Comparison of ENCODE assay signal across 16 cellular contexts in the genomic region with DNA sequence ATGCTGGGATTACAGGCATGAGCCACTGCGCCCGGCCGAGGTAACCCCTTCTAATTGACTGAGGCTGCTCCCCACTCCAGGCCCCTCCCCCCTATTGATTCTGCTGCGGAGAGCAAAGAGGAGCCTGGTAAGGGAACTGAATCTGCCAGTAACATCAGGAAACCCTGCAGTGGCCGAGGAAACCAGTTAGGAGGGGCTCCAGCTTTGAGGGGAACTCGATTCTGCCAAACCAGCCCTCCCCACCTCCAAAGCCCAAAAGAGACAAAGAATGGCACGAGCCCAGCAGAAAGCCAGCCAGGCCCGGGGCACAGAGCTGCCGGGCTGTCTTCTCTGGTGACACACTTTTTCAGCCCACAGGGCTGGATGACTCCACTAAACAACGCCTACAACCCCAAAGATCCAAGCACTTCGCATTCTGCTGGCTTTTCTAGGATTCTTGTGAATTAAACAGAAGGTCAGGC. TPM values are rescaled to one million over a fixed set of nuclear protein-coding genes. Genes with fewer than 3 reads are reported as not detected.
A peak's percentile ranks its signal among the peaks of the same experiment; 100 is the strongest.
DNase-seq lines count a peak whose midpoint lies in the region; ATAC-seq, FAIRE-seq and TF ChIP-seq lines count a peak whose summit lies in the region.
"Had no signal": no experiment of that assay in that cellular context is flagged by ENCODE, and none has a peak within 500 bp of the region (broad histone marks: within the 10 kb centered on the region; RNA-seq: fewer than 3 reads in every experiment).

No MANE protein-coding gene starts in this region.

- no peak for TF ChIP-seq POLR2A in right lobe of liver (IDR thresholded peaks at IDR 0.05)

- DNase-seq in Kasumi-1 (lab: John Stamatoyannopoulos, UW) = peak; percentile 76 to 88
- DNase-seq in bronchial epithelial cell (ENCODE audit: low read depth) = no peak
- no peak for DNase-seq in right lobe of liver
- peak; percentile 2 for DNase-seq in stromal cell of bone marrow (ENCODE audit: low read depth)
- DNase-seq in activated CD8-positive, alpha-beta memory T cell treated with anti-CD3 and anti-CD28 coated beads for 24 hours = no peak
- DNase-seq in ureter (ENCODE audit: low spot score) = no peak
- no peak for DNase-seq in activated naive CD8-positive, alpha-beta T cell treated with anti-CD3 and anti-CD28 coated beads, Interleukin-2, amount 50 U/mL, for 24 hours
- DNase-seq: activated naive CD4-positive, alpha-beta T cell treated with Interleukin-2 at 50 U/mL for 16 hours; CD4-positive, alpha-beta memory T cell; MG63; NCI-H345; RPMI8226; T-helper 9 cell; tibial artery had no signal

- H3K4me1 Mint-ChIP-seq in activated naive CD8-positive, alpha-beta T cell treated with anti-CD3 and anti-CD28 coated beads, Interleukin-2, amount 50 U/mL, for 24 hours = peaks cover 3% of the 10 kb centered on the region
- H3K4me1 Mint-ChIP-seq: CD4-positive, alpha-beta memory T cell had no signal

- no peak overlapping the region for H3K4me3 ChIP-seq in bronchial epithelial cell (ENCODE audit: low read depth, low read length)
- no peak overlapping the region for H3K4me3 ChIP-seq in right lobe of liver
- H3K4me3 ChIP-seq: MG63, skin epidermis, tibial artery had no signal

- intact Hi-C loops in right lobe of liver (cut with DNase I) = no loop called here

- no peak overlapping the region for H3K27ac Mint-ChIP-seq in activated naive CD8-positive, alpha-beta T cell treated with anti-CD3 and anti-CD28 coated beads, Interleukin-2, amount 50 U/mL, for 24 hours

- H3K27me3 Mint-ChIP-seq in activated naive CD8-positive, alpha-beta T cell treated with anti-CD3 and anti-CD28 coated beads, Interleukin-2, amount 50 U/mL, for 24 hours = no peaks in the 10 kb centered on the region
- H3K27me3 Mint-ChIP-seq: CD4-positive, alpha-beta memory T cell had no signal

- TF ChIP-seq CTCF in bronchial epithelial cell (IDR thresholded peaks at IDR 0.05; ENCODE audit: insufficient read depth, low read length, severe bottlenecking) (no peak), right lobe of liver (IDR thresholded peaks at IDR 0.05) (no peak)

- 37% methylated on average over 9 of the region's 11 CpGs for WGBS in right lobe of liver (ENCODE audit: insufficient coverage, low coverage, low lambda C conversion rate, missing lambda C conversion rate)

- H3K27me3 ChIP-seq in bronchial epithelial cell (ENCODE audit: control insufficient read depth, insufficient read depth, low read length) (no peaks in the 10 kb centered on the region), right lobe of liver (no peaks in the 10 kb centered on the region)
- H3K27me3 ChIP-seq: MG63, tibial artery had no signal

- peak; percentile 15 to 53 (median 39) for ATAC-seq in right lobe of liver
- no peak for ATAC-seq in activated naive CD8-positive, alpha-beta T cell treated with anti-CD3 and anti-CD28 coated beads, Interleukin-2, amount 50 U/mL, for 24 hours
- no peak for ATAC-seq in GM18868 (IDR thresholded peaks at IDR 0.05; ENCODE audit: unreplicated experiment)

- no peak overlapping the region for H3K27ac ChIP-seq in right lobe of liver
- H3K27ac ChIP-seq: tibial artery had no signal

- no peaks in the 10 kb centered on the region for H3K4me1 ChIP-seq in right lobe of liver

- H3K36me3 ChIP-seq in bronchial epithelial cell (ENCODE audit: control insufficient read depth, insufficient read depth, low read length) = no peaks in the 10 kb centered on the region
- H3K36me3 ChIP-seq in right lobe of liver = no peaks in the 10 kb centered on the region
- H3K36me3 ChIP-seq: MG63, tibial artery had no signal

- peaks cover 19% of the 10 kb centered on the region for H3K9me3 Mint-ChIP-seq in activated naive CD8-positive, alpha-beta T cell treated with anti-CD3 and anti-CD28 coated beads, Interleukin-2, amount 50 U/mL, for 24 hours

- FAIRE-seq in bronchial epithelial cell (lab: Jason Lieb, UNC) = peak; percentile 7

- no peak overlapping the region for H3K4me3 Mint-ChIP-seq in activated naive CD8-positive, alpha-beta T cell treated with anti-CD3 and anti-CD28 coated beads, Interleukin-2, amount 50 U/mL, for 24 hours
- H3K4me3 Mint-ChIP-seq: CD4-positive, alpha-beta memory T cell had no signal

- H3K36me3 Mint-ChIP-seq in activated naive CD8-positive, alpha-beta T cell treated with anti-CD3 and anti-CD28 coated beads, Interleukin-2, amount 50 U/mL, for 24 hours (ENCODE audit: low read depth) = peaks cover 11% of the 10 kb centered on the region

- H3K9me3 ChIP-seq in right lobe of liver = peaks cover 0 to 8% (median 0%) of the 10 kb centered on the region in 4 donors

RNA-seq across cellular contexts. Expression of a gene that starts 15.0 kb away (rescaled TPM):
- 23.7 and 24.7 TPM in 2 replicates for total RNA-seq in bronchial epithelial cell
- total RNA-seq in right lobe of liver = 10 to 100 TPM; 28.5 to 36.9 (median 28.9) TPM
- 76.0 TPM for total RNA-seq in ureter

Comparison
In these comparisons a context has a peak if more than half of its experiments do, and no peak if none do; other contexts are left out.
1. DNase-seq: peak in Kasumi-1 (2 of 2) and stromal cell of bone marrow (single experiment); none in bronchial epithelial cell (single experiment), right lobe of liver (0 of 3), activated CD8-positive, alpha-beta memory T cell treated with anti-CD3 and anti-CD28 coated beads for 24 hours (single experiment), ureter (single experiment) and activated naive CD8-positive, alpha-beta T cell treated with anti-CD3 and anti-CD28 coated beads, Interleukin-2, amount 50 U/mL, for 24 hours (single experiment).
2. ATAC-seq: peak in right lobe of liver (4 of 4); none in activated naive CD8-positive, alpha-beta T cell treated with anti-CD3 and anti-CD28 coated beads, Interleukin-2, amount 50 U/mL, for 24 hours (single experiment) and GM18868 (single experiment).